Comparison of ENCODE assay signal across 8 cellular contexts in the genomic region with DNA sequence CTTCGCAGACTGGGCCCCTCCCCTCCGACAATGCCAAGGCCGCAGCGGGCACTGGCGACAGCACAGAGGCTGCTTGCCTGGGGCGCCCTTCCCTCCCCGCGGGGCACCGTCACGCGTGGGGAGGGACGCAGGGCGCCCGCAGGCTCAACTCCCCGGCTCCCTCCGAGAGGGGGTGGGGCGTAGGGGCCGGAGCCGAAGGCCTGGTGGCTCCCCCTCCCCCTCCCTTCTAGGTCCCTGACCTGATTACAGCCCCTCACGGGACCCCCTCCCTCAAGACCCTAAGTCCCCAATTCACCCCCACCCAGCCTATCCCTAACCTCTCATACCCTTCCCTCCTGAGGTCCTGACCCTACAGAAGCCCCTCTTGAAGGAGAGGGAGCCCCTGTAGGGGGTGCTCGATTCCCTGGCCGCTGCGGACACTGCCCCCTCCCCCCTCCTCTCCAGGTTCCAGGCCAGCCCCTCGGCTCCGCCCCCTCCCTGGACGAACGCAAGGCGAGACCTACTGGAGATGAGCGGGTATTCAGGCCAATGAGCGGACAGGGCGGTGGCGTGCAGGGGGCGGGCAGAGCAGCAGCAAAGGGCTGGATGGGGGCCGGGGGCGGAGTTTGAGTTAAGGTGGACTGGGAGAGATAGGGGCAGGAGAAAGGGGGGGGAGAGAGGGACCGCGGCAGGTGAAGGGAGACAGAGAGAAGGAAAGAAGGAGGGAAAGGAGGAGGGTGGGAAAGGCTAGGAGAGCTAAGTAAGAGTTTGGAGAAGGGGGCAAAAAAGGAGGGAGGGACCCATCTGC. TPM values are rescaled to one million over a fixed set of nuclear protein-coding genes. Genes with fewer than 3 reads are reported as not detected.
A peak's percentile ranks its signal among the peaks of the same experiment; 100 is the strongest.
DNase-seq lines count a peak whose midpoint lies in the region; ATAC-seq and TF ChIP-seq lines count a peak whose summit lies in the region.

No MANE protein-coding gene starts in this region.

- H3K4me1 Mint-ChIP-seq in activated CD4-positive, alpha-beta T cell treated with anti-CD3 and anti-CD28 coated beads, Interleukin-2, amount 10 ng/mL, durations not matched to agents 7 days and 5 days = peaks cover 60% of the 10 kb centered on the region

- TF ChIP-seq CTCF in coronary artery (IDR thresholded peaks at IDR 0.05) = no peak

- DNase-seq in AML-193 (lab: John Stamatoyannopoulos, UW) (peak; percentile 97 to 98), NCI-H526 treated with DMSO at 0.1 percent for 48 hours (lab: John Stamatoyannopoulos, UW) (peak; percentile 100), coronary artery (ENCODE audit: low spot score) (peak; percentile 100), left lobe of liver (ENCODE audit: low spot score) (peak; percentile 100)
- peak; percentile 99 for DNase-seq in activated CD4-positive, alpha-beta T cell treated with anti-CD3 and anti-CD28 coated beads, Interleukin-2, amount 10 ng/mL, durations not matched to agents 7 days and 5 days
- DNase-seq in stimulated activated CD4-positive, alpha-beta T cell treated with anti-CD3 and anti-CD28 coated beads, Interleukin-1b, Interleukin-23, amount 100 ng/mL, for 48 hours = peak; percentile 99

- ATAC-seq in HG03460 (IDR thresholded peaks at IDR 0.05; ENCODE audit: unreplicated experiment) (peak; percentile 51), left lobe of liver (peak; percentile 66)

- peak; percentile 15 for TF ChIP-seq POLR2A in GM19099 (IDR thresholded peaks at IDR 0.05; ENCODE audit: extremely low read depth, insufficient read length, low read depth)

- no peaks in the 10 kb centered on the region for H3K9me3 Mint-ChIP-seq in activated CD4-positive, alpha-beta T cell treated with anti-CD3 and anti-CD28 coated beads, Interleukin-2, amount 10 ng/mL, durations not matched to agents 7 days and 5 days

- POLR2A ChIA-PET in activated CD4-positive, alpha-beta T cell treated with anti-CD3 and anti-CD28 coated beads, Interleukin-2, amount 10 ng/mL, durations not matched to agents 7 days and 5 days (lab: Charles Lee) = interaction anchor here (0.7 kb wide), 2 partner anchors 18 to 49 kb away, joined by 3 to 5 read pairs; partner anchors contain the start of gene ADAM15

- peak overlapping the region; percentile 93 for H3K4me3 Mint-ChIP-seq in activated CD4-positive, alpha-beta T cell treated with anti-CD3 and anti-CD28 coated beads, Interleukin-2, amount 10 ng/mL, durations not matched to agents 7 days and 5 days

- H3K36me3 Mint-ChIP-seq in activated CD4-positive, alpha-beta T cell treated with anti-CD3 and anti-CD28 coated beads, Interleukin-2, amount 10 ng/mL, durations not matched to agents 7 days and 5 days (ENCODE audit: low read depth) = peaks cover 15% of the 10 kb centered on the region

- H3K27ac Mint-ChIP-seq in activated CD4-positive, alpha-beta T cell treated with anti-CD3 and anti-CD28 coated beads, Interleukin-2, amount 10 ng/mL, durations not matched to agents 7 days and 5 days = peak overlapping the region; percentile 96

- H3K4me3 ChIP-seq in coronary artery = peak overlapping the region; percentile 94

- peak overlapping the region; percentile 93 to 98 for H3K27ac ChIP-seq in coronary artery

- CTCF ChIA-PET in activated CD4-positive, alpha-beta T cell treated with anti-CD3 and anti-CD28 coated beads, Interleukin-2, amount 10 ng/mL, durations not matched to agents 7 days and 5 days (lab: Charles Lee) = interaction anchor here (0.6 to 13.0 kb wide), 5 partner anchors 13 to 57 kb away, joined by 3 to 184 read pairs (median 10); partner anchors contain the start of gene ADAM15

- no peaks in the 10 kb centered on the region for H3K27me3 Mint-ChIP-seq in activated CD4-positive, alpha-beta T cell treated with anti-CD3 and anti-CD28 coated beads, Interleukin-2, amount 10 ng/mL, durations not matched to agents 7 days and 5 days

RNA-seq across cellular contexts. Expression of gene ZBTB7B, which starts 0.7 kb away (rescaled TPM):
- 100 to 1,000 TPM; 112 to 127 TPM for total RNA-seq in activated CD4-positive, alpha-beta T cell treated with anti-CD3 and anti-CD28 coated beads, Interleukin-2, amount 10 ng/mL, durations not matched to agents 7 days and 5 days
- 89.5 TPM for total RNA-seq in left lobe of liver

RNA-seq across cellular contexts. Expression of gene LENEP, which starts 8.5 kb away (rescaled TPM):
- 1 to 10 TPM in 1 of 2 experiments, under 1 TPM in 1; 0.85 to 1.0 TPM for total RNA-seq in activated CD4-positive, alpha-beta T cell treated with anti-CD3 and anti-CD28 coated beads, Interleukin-2, amount 10 ng/mL, durations not matched to agents 7 days and 5 days
- total RNA-seq in left lobe of liver = not detected

RNA-seq across cellular contexts. Expression of gene FLAD1, which starts 18.7 kb away (rescaled TPM):
- total RNA-seq in activated CD4-positive, alpha-beta T cell treated with anti-CD3 and anti-CD28 coated beads, Interleukin-2, amount 10 ng/mL, durations not matched to agents 7 days and 5 days = 10 to 100 TPM; 41.2 to 41.3 TPM
- 21.9 TPM for total RNA-seq in left lobe of liver

RNA-seq across cellular contexts. Expression of gene CKS1B, which starts 27.4 kb away (rescaled TPM):
- 100 to 1,000 TPM; 147 to 157 TPM for total RNA-seq in activated CD4-positive, alpha-beta T cell treated with anti-CD3 and anti-CD28 coated beads, Interleukin-2, amount 10 ng/mL, durations not matched to agents 7 days and 5 days
- total RNA-seq in left lobe of liver = 14.2 TPM

RNA-seq across cellular contexts. Expression of gene SHC1, which starts 31.3 kb away (rescaled TPM):
- 100 to 1,000 TPM in 1 of 2 experiments, 10 to 100 TPM in 1; 75.1 to 104 TPM for total RNA-seq in activated CD4-positive, alpha-beta T cell treated with anti-CD3 and anti-CD28 coated beads, Interleukin-2, amount 10 ng/mL, durations not matched to agents 7 days and 5 days
- 43.0 TPM for total RNA-seq in left lobe of liver

Comparison
In these comparisons a context has a peak if more than half of its experiments do, and no peak if none do; other contexts are left out.
1. Peak in every context shown above with its lines: DNase-seq, ATAC-seq, H3K4me3 ChIP-seq and H3K27ac ChIP-seq.